In the genomic region with DNA sequence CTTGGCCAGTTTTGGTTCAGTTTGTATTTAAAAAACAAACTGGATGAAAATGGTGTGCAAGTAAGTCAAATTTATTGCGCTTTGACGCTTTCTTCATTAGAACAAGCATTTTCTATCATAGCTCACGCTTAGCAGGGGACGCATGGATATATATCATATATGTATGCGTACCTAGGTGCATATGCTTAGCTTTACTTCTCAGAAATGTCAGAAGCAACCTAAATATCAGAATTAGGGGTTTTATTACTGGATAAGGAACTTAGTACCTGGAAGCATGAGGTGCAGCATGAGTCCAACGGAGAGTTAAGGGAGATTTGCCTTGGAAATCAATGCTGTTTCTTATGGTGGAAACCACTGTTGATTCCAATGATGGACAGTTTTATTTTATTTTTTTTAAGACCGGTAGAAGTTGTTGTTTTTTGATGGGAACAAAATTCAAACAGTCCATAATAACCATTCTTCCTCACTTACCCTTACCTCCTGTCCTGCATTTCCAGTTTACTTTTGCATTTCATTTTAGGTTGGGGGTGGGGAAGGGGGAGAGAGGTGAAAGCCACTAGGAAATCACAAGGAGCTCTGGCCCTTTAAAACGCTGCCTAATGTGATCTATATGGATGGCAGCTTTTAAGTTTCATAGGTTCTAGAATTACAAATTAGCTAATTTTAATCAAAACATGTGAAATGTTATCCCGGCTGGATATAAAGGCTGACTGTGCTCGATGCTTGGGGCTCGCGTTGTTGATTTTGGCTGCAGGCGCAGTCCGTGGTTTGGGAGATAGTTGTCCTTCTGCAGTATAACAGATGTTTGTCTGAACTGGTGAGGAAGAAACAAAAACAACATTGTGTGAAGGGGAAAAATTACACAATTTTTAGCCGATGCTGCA, we compare ENCODE assay signal across 1 cellular context.
TF ChIP-seq lines count a peak whose summit lies in the region.

No MANE protein-coding gene starts in this region.

TF ChIP-seq in GM23338, 12 proteins besides CTCF, POLR2A, EP300 and RAD21 (continued from another document):
- TF ChIP-seq STAT1 (IDR thresholded peaks at IDR 0.05; ENCODE audit: unreplicated experiment) (no peak), CREB1 (CRISPR knock-in tag; IDR thresholded peaks at IDR 0.05; ENCODE audit: low read depth) (no peak), EZH2 (IDR thresholded peaks at IDR 0.05; ENCODE audit: low read depth, unreplicated experiment) (no peak), NANOG (IDR thresholded peaks at IDR 0.05; ENCODE audit: borderline replicate concordance) (no peak), EZH2phosphoT487 (IDR thresholded peaks at IDR 0.05; ENCODE audit: unreplicated experiment) (no peak), JUNB (IDR thresholded peaks at IDR 0.05; ENCODE audit: unreplicated experiment) (no peak), POLR2AphosphoS5 (IDR thresholded peaks at IDR 0.05; ENCODE audit: low read depth) (no peak), ZNF114 (CRISPR knock-in tag; IDR thresholded peaks at IDR 0.05) (no peak)
- TF ChIP-seq, protein P1, sequence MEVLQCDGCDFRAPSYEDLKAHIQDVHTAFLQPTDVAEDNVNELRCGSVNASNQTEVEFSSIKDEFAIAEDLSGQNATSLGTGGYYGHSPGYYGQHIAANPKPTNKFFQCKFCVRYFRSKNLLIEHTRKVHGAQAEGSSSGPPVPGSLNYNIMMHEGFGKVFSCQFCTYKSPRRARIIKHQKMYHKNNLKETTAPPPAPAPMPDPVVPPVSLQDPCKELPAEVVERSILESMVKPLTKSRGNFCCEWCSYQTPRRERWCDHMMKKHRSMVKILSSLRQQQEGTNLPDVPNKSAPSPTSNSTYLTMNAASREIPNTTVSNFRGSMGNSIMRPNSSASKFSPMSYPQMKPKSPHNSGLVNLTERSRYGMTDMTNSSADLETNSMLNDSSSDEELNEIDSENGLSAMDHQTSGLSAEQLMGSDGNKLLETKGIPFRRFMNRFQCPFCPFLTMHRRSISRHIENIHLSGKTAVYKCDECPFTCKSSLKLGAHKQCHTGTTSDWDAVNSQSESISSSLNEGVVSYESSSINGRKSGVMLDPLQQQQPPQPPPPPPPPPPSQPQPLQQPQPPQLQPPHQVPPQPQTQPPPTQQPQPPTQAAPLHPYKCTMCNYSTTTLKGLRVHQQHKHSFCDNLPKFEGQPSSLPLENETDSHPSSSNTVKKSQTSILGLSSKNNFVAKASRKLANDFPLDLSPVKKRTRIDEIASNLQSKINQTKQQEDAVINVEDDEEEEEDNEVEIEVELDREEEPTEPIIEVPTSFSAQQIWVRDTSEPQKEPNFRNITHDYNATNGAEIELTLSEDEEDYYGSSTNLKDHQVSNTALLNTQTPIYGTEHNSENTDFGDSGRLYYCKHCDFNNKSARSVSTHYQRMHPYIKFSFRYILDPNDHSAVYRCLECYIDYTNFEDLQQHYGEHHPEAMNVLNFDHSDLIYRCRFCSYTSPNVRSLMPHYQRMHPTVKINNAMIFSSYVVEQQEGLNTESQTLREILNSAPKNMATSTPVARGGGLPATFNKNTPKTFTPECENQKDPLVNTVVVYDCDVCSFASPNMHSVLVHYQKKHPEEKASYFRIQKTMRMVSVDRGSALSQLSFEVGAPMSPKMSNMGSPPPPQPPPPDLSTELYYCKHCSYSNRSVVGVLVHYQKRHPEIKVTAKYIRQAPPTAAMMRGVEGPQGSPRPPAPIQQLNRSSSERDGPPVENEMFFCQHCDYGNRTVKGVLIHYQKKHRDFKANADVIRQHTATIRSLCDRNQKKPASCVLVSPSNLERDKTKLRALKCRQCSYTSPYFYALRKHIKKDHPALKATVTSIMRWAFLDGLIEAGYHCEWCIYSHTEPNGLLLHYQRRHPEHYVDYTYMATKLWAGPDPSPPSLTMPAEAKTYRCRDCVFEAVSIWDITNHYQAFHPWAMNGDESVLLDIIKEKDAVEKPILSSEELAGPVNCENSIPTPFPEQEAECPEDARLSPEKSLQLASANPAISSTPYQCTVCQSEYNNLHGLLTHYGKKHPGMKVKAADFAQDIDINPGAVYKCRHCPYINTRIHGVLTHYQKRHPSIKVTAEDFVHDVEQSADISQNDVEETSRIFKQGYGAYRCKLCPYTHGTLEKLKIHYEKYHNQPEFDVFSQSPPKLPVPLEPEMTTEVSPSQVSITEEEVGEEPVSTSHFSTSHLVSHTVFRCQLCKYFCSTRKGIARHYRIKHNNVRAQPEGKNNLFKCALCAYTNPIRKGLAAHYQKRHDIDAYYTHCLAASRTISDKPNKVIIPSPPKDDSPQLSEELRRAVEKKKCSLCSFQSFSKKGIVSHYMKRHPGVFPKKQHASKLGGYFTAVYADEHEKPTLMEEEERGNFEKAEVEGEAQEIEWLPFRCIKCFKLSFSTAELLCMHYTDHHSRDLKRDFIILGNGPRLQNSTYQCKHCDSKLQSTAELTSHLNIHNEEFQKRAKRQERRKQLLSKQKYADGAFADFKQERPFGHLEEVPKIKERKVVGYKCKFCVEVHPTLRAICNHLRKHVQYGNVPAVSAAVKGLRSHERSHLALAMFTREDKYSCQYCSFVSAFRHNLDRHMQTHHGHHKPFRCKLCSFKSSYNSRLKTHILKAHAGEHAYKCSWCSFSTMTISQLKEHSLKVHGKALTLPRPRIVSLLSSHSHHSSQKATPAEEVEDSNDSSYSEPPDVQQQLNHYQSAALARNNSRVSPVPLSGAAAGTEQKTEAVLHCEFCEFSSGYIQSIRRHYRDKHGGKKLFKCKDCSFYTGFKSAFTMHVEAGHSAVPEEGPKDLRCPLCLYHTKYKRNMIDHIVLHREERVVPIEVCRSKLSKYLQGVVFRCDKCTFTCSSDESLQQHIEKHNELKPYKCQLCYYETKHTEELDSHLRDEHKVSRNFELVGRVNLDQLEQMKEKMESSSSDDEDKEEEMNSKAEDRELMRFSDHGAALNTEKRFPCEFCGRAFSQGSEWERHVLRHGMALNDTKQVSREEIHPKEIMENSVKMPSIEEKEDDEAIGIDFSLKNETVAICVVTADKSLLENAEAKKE (CRISPR knock-in tag; IDR thresholded peaks at IDR 0.05), result no peak
TF ChIP-seq in GM23338: peak in this region for 0.
